Comparison of ENCODE assay signal across 13 cellular contexts in genomic region chr17:64387545-64388171, GRCh38. TPM values are rescaled to one million over a fixed set of nuclear protein-coding genes. Genes with fewer than 3 reads are reported as not detected.
DNase-seq lines count a peak whose midpoint lies in the region; ATAC-seq, FAIRE-seq and TF ChIP-seq lines count a peak whose summit lies in the region.
"Had no signal": no experiment of that assay in that cellular context is flagged by ENCODE, and none has a peak within 500 bp of the region (broad histone marks: within the 10 kb centered on the region; RNA-seq: fewer than 3 reads in every experiment).

No MANE protein-coding gene starts in this region.

- H3K4me3 Mint-ChIP-seq in activated naive CD8-positive, alpha-beta T cell treated with anti-CD3 and anti-CD28 coated beads, Interleukin-2, amount 50 U/mL, for 24 hours, result peak overlapping the region; percentile 89
- H3K4me3 Mint-ChIP-seq in stimulated activated memory B cell treated with anti-CD40 and anti-IgM and Interleukin-4, amounts not matched to agents 10 μg/mL and 1 μg/mL and 100 μg/mL, for 72 hours, result no peak overlapping the region

- no peak overlapping the region for H3K4me2 ChIP-seq in Karpas-422 (ENCODE audit: low read depth, low read length, poor library complexity, severe bottlenecking)

- TF ChIP-seq CTCF in kidney (IDR thresholded peaks at IDR 0.05; ENCODE audit: borderline replicate concordance, extremely low read depth, insufficient read depth), result no peak

- ATAC-seq in activated naive CD8-positive, alpha-beta T cell treated with anti-CD3 and anti-CD28 coated beads, Interleukin-2, amount 50 U/mL, for 24 hours, result no peak
- no peak for ATAC-seq in stimulated activated memory B cell treated with anti-CD40 and anti-IgM and Interleukin-4, amounts not matched to agents 10 μg/mL and 1 μg/mL and 100 μg/mL, for 72 hours

- H3K4me3 ChIP-seq in H7 (ENCODE audit: insufficient read depth, low read depth, low read length) (no peak overlapping the region), kidney (ENCODE audit: low read length in 2 of 2) (peak overlapping the region in 1 of 2 donors; percentile 23), Karpas-422 (ENCODE audit: low read length) (no peak overlapping the region)

- H3K4me1 Mint-ChIP-seq in activated naive CD8-positive, alpha-beta T cell treated with anti-CD3 and anti-CD28 coated beads, Interleukin-2, amount 50 U/mL, for 24 hours, result peaks cover 93% of the 10 kb centered on the region
- H3K4me1 Mint-ChIP-seq in stimulated activated memory B cell treated with anti-CD40 and anti-IgM and Interleukin-4, amounts not matched to agents 10 μg/mL and 1 μg/mL and 100 μg/mL, for 72 hours, result peaks cover 41% of the 10 kb centered on the region

- peaks cover 51% of the 10 kb centered on the region for H3K36me3 Mint-ChIP-seq in activated naive CD8-positive, alpha-beta T cell treated with anti-CD3 and anti-CD28 coated beads, Interleukin-2, amount 50 U/mL, for 24 hours (ENCODE audit: low read depth)
- peaks cover 38% of the 10 kb centered on the region for H3K36me3 Mint-ChIP-seq in stimulated activated memory B cell treated with anti-CD40 and anti-IgM and Interleukin-4, amounts not matched to agents 10 μg/mL and 1 μg/mL and 100 μg/mL, for 72 hours

- DNase-seq in H7 (peak; percentile 44), kidney (peak; percentile 69), OCI-M2 (lab: John Stamatoyannopoulos, UW; ENCODE audit: unreplicated experiment) (no peak), NCI-H526 (lab: John Stamatoyannopoulos, UW) (no peak), DMS53 treated with DMSO at 0.1 percent for 48 hours (lab: John Stamatoyannopoulos, UW; ENCODE audit: unreplicated experiment) (no peak), Karpas-422 (no peak)
- no peak for DNase-seq in activated naive CD8-positive, alpha-beta T cell treated with anti-CD3 and anti-CD28 coated beads, Interleukin-2, amount 50 U/mL, for 24 hours
- DNase-seq: activated T-cell treated with anti-CD3 and anti-CD28 coated beads, Interleukin-2, amount 50 U/mL, for 1 hour; stimulated activated CD4-positive, alpha-beta T cell treated with anti-CD3 and anti-CD28 coated beads, Interleukin-15, amount 100 ng/mL, for 24 hours; WERI-Rb-1 had no signal

- no peaks in the 10 kb centered on the region for H3K79me2 ChIP-seq in Karpas-422 (ENCODE audit: low read length)

- H3K9me2 ChIP-seq in Karpas-422 (replicated peaks; ENCODE audit: insufficient read depth, low read length), result no peaks in the 10 kb centered on the region

- H3K4me1 ChIP-seq in kidney (ENCODE audit: control insufficient read depth in 1 of 2, insufficient read depth in 1 of 2, low read depth in 1 of 2, low read length in 2 of 2) (peaks cover 0 to 11% of the 10 kb centered on the region in 2 donors), Karpas-422 (ENCODE audit: low read length) (no peaks in the 10 kb centered on the region)

- peak overlapping the region; percentile 18 to 55 for H3K27ac ChIP-seq in kidney (ENCODE audit: low read depth in 2 of 2, low read length in 2 of 2)
- H3K27ac ChIP-seq in Karpas-422 (ENCODE audit: low read length), result no peak overlapping the region
- H3K27ac ChIP-seq: HL-60, WERI-Rb-1 had no signal

- no peaks in the 10 kb centered on the region for H4K20me1 ChIP-seq in Karpas-422 (ENCODE audit: insufficient read depth, low read depth, low read length)

- H3K27me3 Mint-ChIP-seq in activated naive CD8-positive, alpha-beta T cell treated with anti-CD3 and anti-CD28 coated beads, Interleukin-2, amount 50 U/mL, for 24 hours, result no peaks in the 10 kb centered on the region
- no peaks in the 10 kb centered on the region for H3K27me3 Mint-ChIP-seq in stimulated activated memory B cell treated with anti-CD40 and anti-IgM and Interleukin-4, amounts not matched to agents 10 μg/mL and 1 μg/mL and 100 μg/mL, for 72 hours

- H3K9me3 ChIP-seq in kidney (ENCODE audit: control insufficient read depth in 1 of 2, low read length in 2 of 2) (no peaks in the 10 kb centered on the region), Karpas-422 (ENCODE audit: low read length) (no peaks in the 10 kb centered on the region)

- H3K36me3 ChIP-seq in H7 (replicated peaks; ENCODE audit: control insufficient read depth, insufficient read depth, low read length) (no peaks in the 10 kb centered on the region), kidney (ENCODE audit: control insufficient read depth in 1 of 2, insufficient read depth in 2 of 2, low read length in 2 of 2) (no peaks in the 10 kb centered on the region), Karpas-422 (ENCODE audit: insufficient read depth, low read length) (no peaks in the 10 kb centered on the region)
- H3K36me3 ChIP-seq: WERI-Rb-1 had no signal

- no peak overlapping the region for H2AFZ ChIP-seq in Karpas-422 (ENCODE audit: low read length)

- intact Hi-C loops in kidney (cut with DNase I), result no loop called here

- H3K27me3 ChIP-seq in H7 (ENCODE audit: control insufficient read depth, insufficient read depth, low read length), result no peaks in the 10 kb centered on the region
- H3K27me3 ChIP-seq in Karpas-422 (ENCODE audit: low read length), result no peaks in the 10 kb centered on the region

- peak overlapping the region; percentile 97 for H3K27ac Mint-ChIP-seq in activated naive CD8-positive, alpha-beta T cell treated with anti-CD3 and anti-CD28 coated beads, Interleukin-2, amount 50 U/mL, for 24 hours
- H3K27ac Mint-ChIP-seq in stimulated activated memory B cell treated with anti-CD40 and anti-IgM and Interleukin-4, amounts not matched to agents 10 μg/mL and 1 μg/mL and 100 μg/mL, for 72 hours, result peak overlapping the region; percentile 56

- H3K9ac ChIP-seq in kidney (ENCODE audit: low read length in 2 of 2), result no peak overlapping the region
- no peak overlapping the region for H3K9ac ChIP-seq in Karpas-422 (ENCODE audit: low read length)

- no peaks in the 10 kb centered on the region for H3K9me3 Mint-ChIP-seq in activated naive CD8-positive, alpha-beta T cell treated with anti-CD3 and anti-CD28 coated beads, Interleukin-2, amount 50 U/mL, for 24 hours
- no peaks in the 10 kb centered on the region for H3K9me3 Mint-ChIP-seq in stimulated activated memory B cell treated with anti-CD40 and anti-IgM and Interleukin-4, amounts not matched to agents 10 μg/mL and 1 μg/mL and 100 μg/mL, for 72 hours

- no peak for FAIRE-seq in kidney (lab: Jason Lieb, UNC)
- FAIRE-seq: bronchial epithelial cell had no signal

RNA-seq across cellular contexts. Expression of gene PECAM1, which starts 3.0 kb away (rescaled TPM):
- total RNA-seq in H7 (2014; rRNA removed; shearing (Covaris generic)), result under 0.01 and 0.03 TPM in 2 replicates
- total RNA-seq in kidney, result 321 TPM
- 44.3 TPM for polyA plus RNA-seq in kidney (ENCODE audit: insufficient read depth, low read depth, low replicate concordance)
- 1.9 and 7.9 TPM in 2 replicates for total RNA-seq in Karpas-422 (2014; rRNA removed; shearing (Covaris generic); ENCODE audit: low replicate concordance)

Comparison
In these comparisons a context has a peak if more than half of its experiments do, and no peak if none do; other contexts are left out.
1. DNase-seq: peak in H7 (single experiment) and kidney (single experiment); none in activated naive CD8-positive, alpha-beta T cell treated with anti-CD3 and anti-CD28 coated beads, Interleukin-2, amount 50 U/mL, for 24 hours (single experiment), OCI-M2 (single experiment), NCI-H526 (0 of 2), DMS53 treated with DMSO at 0.1 percent for 48 hours (single experiment) and Karpas-422 (single experiment).
2. RNA of gene PECAM1, which starts 3.0 kb away (total RNA-seq): 321 TPM in kidney (single experiment); 1.9 to 7.9 TPM in Karpas-422 and under 0.01 to 0.03 TPM in H7; every median in the first group is over 10 times any median in the second.